Comparison of ENCODE assay signal across 9 cellular contexts in genomic region chr1:184512724-184513123, GRCh38.
"Had no signal": no experiment of that assay in that cellular context is flagged by ENCODE, and none has a peak within 500 bp of the region (broad histone marks: within the 10 kb centered on the region; RNA-seq: fewer than 3 reads in every experiment).

No MANE protein-coding gene starts in this region.

- H3K9me3 ChIP-seq: HAP-1 had no signal

- H3K4me3 Mint-ChIP-seq: HFFc6 had no signal

- DNase-seq: GM23248, GOT3, H7, HFFc6, KG1 had no signal

- H3K4me3 ChIP-seq: GM23248, HAP-1, K562 had no signal

- H3K9ac ChIP-seq: GM23248 had no signal

- H3K27ac ChIP-seq: GM23248 had no signal

- FAIRE-seq: HTR-8/SVneo, K562 had no signal

- H3K4me1 ChIP-seq: HAP-1 had no signal

- H3K9me3 Mint-ChIP-seq: HFFc6 had no signal

- H3K27ac Mint-ChIP-seq: HFFc6 had no signal

- H3K36me3 ChIP-seq: HAP-1 had no signal

- H2AFZ ChIP-seq: GM23248 had no signal

- ATAC-seq: HCT116, K562 had no signal
